In the genomic region with DNA sequence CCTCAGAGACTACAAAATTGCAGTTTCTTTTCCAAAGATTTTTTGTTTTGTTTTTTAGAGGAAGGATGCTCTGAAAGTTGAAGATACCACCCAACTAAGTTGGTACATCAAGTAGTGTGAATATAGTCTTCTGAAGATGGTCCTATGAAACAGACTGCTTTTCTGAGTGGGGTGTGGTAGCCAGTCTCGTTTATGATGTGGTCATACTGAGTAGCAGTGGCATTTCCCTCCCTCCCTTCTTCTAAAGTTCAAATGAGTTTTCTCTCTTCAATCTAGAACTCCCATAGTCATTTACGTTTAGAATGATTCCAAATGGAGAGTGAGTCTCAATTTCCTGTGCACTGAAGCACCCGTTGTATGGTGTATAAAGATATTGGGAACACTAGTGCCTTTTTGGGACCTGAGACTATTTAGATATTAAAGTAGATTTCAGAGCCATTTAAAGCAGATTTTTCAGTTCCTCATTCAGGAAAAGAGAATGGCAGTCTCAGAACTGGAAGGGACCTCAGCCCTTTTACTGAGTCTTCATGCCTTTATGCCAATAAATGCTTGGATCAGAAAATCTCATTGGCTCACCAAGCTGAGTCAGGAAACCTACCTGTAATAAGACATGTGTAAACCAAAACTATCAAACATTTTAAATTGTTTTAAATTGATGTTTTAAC, we compare ENCODE assay signal across 32 cellular contexts.
"Had no signal": no experiment of that assay in that cellular context is flagged by ENCODE, and none has a peak within 500 bp of the region (broad histone marks: within the 10 kb centered on the region; RNA-seq: fewer than 3 reads in every experiment).

No MANE protein-coding gene starts in this region.

- DNase-seq: activated CD4-positive, alpha-beta memory T cell treated with anti-CD3 and anti-CD28 coated beads for 36 hours; activated CD4-positive, alpha-beta T cell treated with anti-CD3 and anti-CD28 coated beads for 36 hours; activated CD4-positive, alpha-beta T cell treated with anti-CD3 and anti-CD28 coated beads, Interleukin-2, amount 50 U/mL, for 1 hour; activated CD8-positive, alpha-beta memory T cell treated with anti-CD3 and anti-CD28 coated beads, Interleukin-2, amount 50 U/mL, for 4 hours; activated gamma-delta T cell treated with Interleukin-2 at 50 U/mL for 16 hours; activated naive CD4-positive, alpha-beta T cell treated with anti-CD3 and anti-CD28 coated beads for 36 hours; activated T-cell treated with anti-CD3 and anti-CD28 coated beads for 4 hours; activated T-cell treated with anti-CD3 and anti-CD28 coated beads, Interleukin-2, amount 50 U/mL, for 4 hours; adrenal gland; caudate nucleus; cerebellar nuclear complex; NCI-H1092 treated with DMSO at 0.1 percent for 48 hours; NCI-H1417 treated with DMSO at 0.1 percent for 48 hours; NCI-H187 treated with DMSO at 0.1 percent for 48 hours; NCI-H2081; NCI-H2171 treated with DMSO at 0.1 percent for 48 hours; NCI-H226; NCI-H446 treated with DMSO at 0.1 percent for 48 hours; NCI-H524 treated with DMSO at 0.1 percent for 48 hours; SHP77 treated with DMSO at 0.1 percent for 48 hours; SK-N-SH had no signal

- H3K27me3 Mint-ChIP-seq: activated CD4-positive, alpha-beta memory T cell treated with anti-CD3 and anti-CD28 coated beads for 36 hours; activated CD4-positive, alpha-beta T cell treated with anti-CD3 and anti-CD28 coated beads for 36 hours; brain had no signal

- H3K9ac ChIP-seq: SK-N-SH had no signal

- H3K4me3 ChIP-seq: adrenal gland, K562, SJSA1 had no signal

- H3K27me3 ChIP-seq: adrenal gland, SJSA1 had no signal

- H3K9me3 Mint-ChIP-seq: activated CD4-positive, alpha-beta memory T cell treated with anti-CD3 and anti-CD28 coated beads for 36 hours; activated naive CD4-positive, alpha-beta T cell treated with anti-CD3 and anti-CD28 coated beads for 36 hours; activated naive CD4-positive, alpha-beta T cell treated with anti-CD3 and anti-CD28 coated beads, Interleukin-2, amount 50 U/mL, for 72 hours; activated T-cell treated with anti-CD3 and anti-CD28 coated beads, Interleukin-2, amount 50 U/mL, for 4 hours; activated T-helper 1 cell treated with anti-CD3 and anti-CD28 coated beads, Interleukin-12 subunit alpha, Interleukin-12 subunit beta, Interleukin-2, Interleukin-4 antibody, amounts not matched to agents 30 ng/mL and 10 ng/mL and 1 ng/mL, durations not matched to agents 14 hours and 24 hours and 36 hours; brain; T-helper 1 cell treated with Interleukin-12 subunit alpha and Interleukin-12 subunit beta and Interleukin-4 antibody, amounts not matched to agents 30 μg/mL and 1 μg/mL, for 36 hours; T-helper 2 cell treated with Interferon-gamma antibody and Interleukin-4, amounts not matched to agents 5 μg/mL and 100 μg/mL, for 36 hours; WTC11 had no signal

- H3K27ac Mint-ChIP-seq: activated CD4-positive, alpha-beta memory T cell treated with anti-CD3 and anti-CD28 coated beads for 36 hours; activated CD4-positive, alpha-beta T cell treated with anti-CD3 and anti-CD28 coated beads for 36 hours; activated naive CD4-positive, alpha-beta T cell treated with anti-CD3 and anti-CD28 coated beads for 36 hours; activated naive CD4-positive, alpha-beta T cell treated with anti-CD3 and anti-CD28 coated beads, Interleukin-2, amount 50 U/mL, for 72 hours; activated T-helper 1 cell treated with anti-CD3 and anti-CD28 coated beads, Interleukin-12 subunit alpha, Interleukin-12 subunit beta, Interleukin-2, Interleukin-4 antibody, amounts not matched to agents 30 ng/mL and 10 ng/mL and 1 ng/mL, durations not matched to agents 14 hours and 24 hours and 36 hours; brain; T-helper 1 cell treated with Interleukin-12 subunit alpha and Interleukin-12 subunit beta and Interleukin-4 antibody, amounts not matched to agents 30 μg/mL and 1 μg/mL, for 36 hours; T-helper 2 cell treated with Interferon-gamma antibody and Interleukin-4, amounts not matched to agents 5 μg/mL and 100 μg/mL, for 36 hours; WTC11 had no signal

- FAIRE-seq: bronchial epithelial cell, K562 had no signal

- H3K36me3 Mint-ChIP-seq: WTC11 had no signal

- H3K36me3 ChIP-seq: adrenal gland, SJSA1 had no signal

- ATAC-seq: activated CD4-positive, alpha-beta T cell treated with anti-CD3 and anti-CD28 coated beads for 36 hours; activated CD4-positive, CD25-positive, alpha-beta regulatory T cell treated with anti-CD3 and anti-CD28 coated beads, Interleukin-2, amount 50 U/mL, for 24 hours; activated naive CD4-positive, alpha-beta T cell treated with anti-CD3 and anti-CD28 coated beads, Interleukin-2, amount 50 U/mL, for 72 hours; activated T-cell treated with anti-CD3 and anti-CD28 coated beads, Interleukin-2, amount 50 U/mL, for 4 hours; K562; Panc1; WTC11 had no signal

- H3K9me3 ChIP-seq: adrenal gland, SJSA1, SK-N-SH had no signal

- H3K4me1 Mint-ChIP-seq: WTC11 had no signal

- H3K27ac ChIP-seq: adrenal gland, SJSA1 had no signal

- H3K4me2 ChIP-seq: SK-N-SH had no signal

- H3K4me1 ChIP-seq: SJSA1 had no signal

- H3K4me3 Mint-ChIP-seq: activated CD4-positive, alpha-beta memory T cell treated with anti-CD3 and anti-CD28 coated beads for 36 hours; activated CD4-positive, alpha-beta T cell treated with anti-CD3 and anti-CD28 coated beads for 36 hours; activated naive CD4-positive, alpha-beta T cell treated with anti-CD3 and anti-CD28 coated beads for 36 hours; activated T-cell treated with anti-CD3 and anti-CD28 coated beads, Interleukin-2, amount 50 U/mL, for 4 hours; activated T-helper 1 cell treated with anti-CD3 and anti-CD28 coated beads, Interleukin-12 subunit alpha, Interleukin-12 subunit beta, Interleukin-2, Interleukin-4 antibody, amounts not matched to agents 30 ng/mL and 10 ng/mL and 1 ng/mL, durations not matched to agents 14 hours and 24 hours and 36 hours; brain; T-helper 1 cell treated with Interleukin-12 subunit alpha and Interleukin-12 subunit beta and Interleukin-4 antibody, amounts not matched to agents 30 μg/mL and 1 μg/mL, for 36 hours; T-helper 2 cell treated with Interferon-gamma antibody and Interleukin-4, amounts not matched to agents 5 μg/mL and 100 μg/mL, for 36 hours; WTC11 had no signal
